8 cellular contexts compared by ENCODE assay signal in genomic region chr14:103519043-103519836, GRCh38. TPM values are rescaled to one million over a fixed set of nuclear protein-coding genes. Genes with fewer than 3 reads are reported as not detected.
DNase-seq lines count a peak whose midpoint lies in the region; ATAC-seq and TF ChIP-seq lines count a peak whose summit lies in the region.

No MANE protein-coding gene starts in this region.

- no peak for TF ChIP-seq CTCF in cardiac fibroblast (IDR thresholded peaks at IDR 0.05; ENCODE audit: low read depth, low read length)

- H3K27me3 ChIP-seq in BLaER1 treated with 17β-estradiol and CSF1 and Interleukin-3, amounts not matched to agents 10 nM and 100 nM = peaks cover 29 to 41% (median 39%) of the 10 kb centered on the region in 11 experiments

- peaks cover 32 to 80% (median 56%) of the 10 kb centered on the region in 10 experiments for H3K4me1 ChIP-seq in BLaER1 treated with 17β-estradiol and CSF1 and Interleukin-3, amounts not matched to agents 10 nM and 100 nM

- H3K4me3 ChIP-seq in BLaER1 treated with 17β-estradiol and CSF1 and Interleukin-3, amounts not matched to agents 10 nM and 100 nM = peak overlapping the region in 1 of 10 experiments; percentile 9; a peak in 1 of 20 replicates
- H3K4me3 ChIP-seq in cardiac fibroblast (replicated peaks in 1 of 2; ENCODE audit: low read depth in 2 of 2, low read length in 2 of 2) = no peak overlapping the region

- H4K20me1 ChIP-seq in BLaER1 treated with 17β-estradiol and CSF1 and Interleukin-3, amounts not matched to agents 10 nM and 100 nM = peaks cover 0 to 85% (median 32%) of the 10 kb centered on the region in 11 experiments; a peak in 18 of 22 replicates

- H3K36me3 ChIP-seq in BLaER1 treated with 17β-estradiol and CSF1 and Interleukin-3, amounts not matched to agents 10 nM and 100 nM = no peaks in the 10 kb centered on the region; a peak in 1 of 22 replicates

- peak overlapping the region; percentile 79 to 90 (median 86) for H3K4me2 ChIP-seq in BLaER1 treated with 17β-estradiol and CSF1 and Interleukin-3, amounts not matched to agents 10 nM and 100 nM

- DNase-seq in HPDE6-E6E7 (ENCODE audit: extremely low spot score) = peak; percentile 71
- DNase-seq in cardiac fibroblast (ENCODE audit: low read depth in 2 of 2) = peak; percentile 33 to 48
- DNase-seq in myocyte (ENCODE audit: low read depth) = peak; percentile 53
- no peak for DNase-seq in NCI-H2029 treated with DMSO at 0.1 percent for 48 hours (lab: John Stamatoyannopoulos, UW)
- DNase-seq in NCI-H345 treated with DMSO at 0.1 percent for 48 hours (lab: John Stamatoyannopoulos, UW; ENCODE audit: unreplicated experiment) = no peak
- DNase-seq in activated CD4-positive, alpha-beta T cell treated with anti-CD3 and anti-CD28 coated beads for 4 hours = no peak

- no peak for ATAC-seq in HG03439 (IDR thresholded peaks at IDR 0.05; ENCODE audit: unreplicated experiment)

- H3K9me3 ChIP-seq in BLaER1 treated with 17β-estradiol and CSF1 and Interleukin-3, amounts not matched to agents 10 nM and 100 nM (replicated peaks in 1 of 11) = 0 out of 22 replicates have a peak, but pooled peaks cover 0 to 9% (median 0%) of the 10 kb centered on the region in 11 experiments

- peak overlapping the region in 5 of 11 experiments; percentile 35 to 69 (median 44); a peak in 8 of 22 replicates for H3K9ac ChIP-seq in BLaER1 treated with 17β-estradiol and CSF1 and Interleukin-3, amounts not matched to agents 10 nM and 100 nM

- peak overlapping the region in 3 of 11 experiments; percentile 17 to 43 (median 34); a peak in 5 of 22 replicates for H3K27ac ChIP-seq in BLaER1 treated with 17β-estradiol and CSF1 and Interleukin-3, amounts not matched to agents 10 nM and 100 nM

RNA-seq across cellular contexts. Expression of gene CKB, which starts 3.4 kb away (rescaled TPM):
- total RNA-seq in myocyte = 1,659 and 1,729 TPM in 2 replicates
- 486 TPM for polyA plus RNA-seq in myocyte (2012)

RNA-seq across cellular contexts. Expression of gene TRMT61A, which starts 9.8 kb away (rescaled TPM):
- total RNA-seq in myocyte = 14.4 and 18.5 TPM in 2 replicates
- 14.1 TPM for polyA plus RNA-seq in myocyte (2012)

RNA-seq across cellular contexts. Expression of gene BAG5, which starts 43.2 kb away (rescaled TPM):
- 31.1 and 31.2 TPM in 2 replicates for total RNA-seq in myocyte
- 14.9 TPM for polyA plus RNA-seq in myocyte (2012)

RNA-seq across cellular contexts. Expression of gene COA8, which starts 43.5 kb away (rescaled TPM):
- 66.5 and 69.4 TPM in 2 replicates for total RNA-seq in myocyte
- polyA plus RNA-seq in myocyte (2012) = 57.4 TPM

Comparison
In these comparisons a context has a peak if more than half of its experiments do, and no peak if none do; other contexts are left out.
1. DNase-seq: peak in HPDE6-E6E7 (single experiment), cardiac fibroblast (2 of 2) and myocyte (single experiment); none in NCI-H2029 treated with DMSO at 0.1 percent for 48 hours (single experiment), NCI-H345 treated with DMSO at 0.1 percent for 48 hours (single experiment) and activated CD4-positive, alpha-beta T cell treated with anti-CD3 and anti-CD28 coated beads for 4 hours (0 of 2).